Comparison of ENCODE assay signal across 13 cellular contexts in genomic region chr9:115115924-115116323, GRCh38. TPM values are rescaled to one million over a fixed set of nuclear protein-coding genes. Genes with fewer than 3 reads are reported as not detected.
DNase-seq lines count a peak whose midpoint lies in the region; ATAC-seq, FAIRE-seq and TF ChIP-seq lines count a peak whose summit lies in the region.
"Had no signal": no experiment of that assay in that cellular context is flagged by ENCODE, and none has a peak within 500 bp of the region (broad histone marks: within the 10 kb centered on the region; RNA-seq: fewer than 3 reads in every experiment).

No MANE protein-coding gene starts in this region.

- WGBS in ovary, 3 donors: 52 to 57% (median 53%) methylated on average over 1 of the region's 1 CpG

- H3K4me3 ChIP-seq in ovary: peak overlapping the region; percentile 37
- H3K4me3 ChIP-seq in naive thymus-derived CD4-positive, alpha-beta T cell (ENCODE audit: low read length): no peak overlapping the region
- H3K4me3 ChIP-seq: thyroid gland had no signal

- TF ChIP-seq POLR2A in ovary (IDR thresholded peaks at IDR 0.05): no peak

- POLR2A ChIA-PET in naive thymus-derived CD4-positive, alpha-beta T cell (lab: Charles Lee): no interaction called here

- intact Hi-C loops in ovary (cut with DNase I): no loop called here
- intact Hi-C loops in naive thymus-derived CD4-positive, alpha-beta T cell (cut with micrococcal nuclease): no loop called here

- no peak for TF ChIP-seq CTCF in ovary (IDR thresholded peaks at IDR 0.05)

- peaks cover 72 to 89% (median 74%) of the 10 kb centered on the region in 5 donors for H3K27me3 Mint-ChIP-seq in naive thymus-derived CD4-positive, alpha-beta T cell

- CTCF ChIA-PET in naive thymus-derived CD4-positive, alpha-beta T cell (lab: Charles Lee): no interaction called here

- no peaks in the 10 kb centered on the region for H3K27me3 ChIP-seq in ovary
- no peaks in the 10 kb centered on the region for H3K27me3 ChIP-seq in naive thymus-derived CD4-positive, alpha-beta T cell (ENCODE audit: control insufficient read depth in 2 of 2, insufficient read depth in 2 of 2, low read length in 2 of 2)

- no peaks in the 10 kb centered on the region for H3K9me3 ChIP-seq in ovary
- H3K9me3 ChIP-seq in naive thymus-derived CD4-positive, alpha-beta T cell (ENCODE audit: control insufficient read depth in 2 of 3, low read length in 3 of 3): no peaks in the 10 kb centered on the region
- H3K9me3 ChIP-seq: thyroid gland had no signal

- H3K27ac Mint-ChIP-seq in naive thymus-derived CD4-positive, alpha-beta T cell: no peak overlapping the region
- H3K27ac Mint-ChIP-seq: activated CD4-positive, alpha-beta memory T cell treated with anti-CD3 and anti-CD28 coated beads, Interleukin-2, amount 10 ng/mL, durations not matched to agents 7 days and 5 days had no signal

- H3K36me3 Mint-ChIP-seq in naive thymus-derived CD4-positive, alpha-beta T cell: no peaks in the 10 kb centered on the region

- DNase-seq in COLO829 (ENCODE audit: low spot score) (peak; percentile 45), OCI-M1 (lab: John Stamatoyannopoulos, UW) (peak; percentile 17), ovary (no peak), NCI-H2196 (lab: John Stamatoyannopoulos, UW; ENCODE audit: unreplicated experiment) (no peak), GM19239 (ENCODE audit: insufficient read length, low spot score) (no peak)
- no peak for DNase-seq in naive thymus-derived CD4-positive, alpha-beta T cell
- no peak for DNase-seq in effector CD8-positive, alpha-beta T cell (lab: John Stamatoyannopoulos, UW)
- DNase-seq: activated CD4-positive, alpha-beta memory T cell treated with anti-CD3 and anti-CD28 coated beads, Interleukin-2, amount 10 ng/mL, durations not matched to agents 7 days and 5 days; amygdala; SIG-M5; thyroid gland had no signal

- no peak overlapping the region for H3K27ac ChIP-seq in ovary
- no peak overlapping the region for H3K27ac ChIP-seq in naive thymus-derived CD4-positive, alpha-beta T cell (ENCODE audit: low read depth, low read length)
- H3K27ac ChIP-seq: thyroid gland had no signal

- peaks cover 2% of the 10 kb centered on the region for H3K4me1 ChIP-seq in ovary (ENCODE audit: insufficient read depth)
- H3K4me1 ChIP-seq in naive thymus-derived CD4-positive, alpha-beta T cell (ENCODE audit: control insufficient read depth in 2 of 2, insufficient read depth in 2 of 2, low read length in 2 of 2): peaks cover 0 to 3% of the 10 kb centered on the region in 2 donors

- ATAC-seq in esophagus mucosa: peak; percentile 64
- no peak for ATAC-seq in naive thymus-derived CD4-positive, alpha-beta T cell

- no peak overlapping the region for H3K4me3 Mint-ChIP-seq in naive thymus-derived CD4-positive, alpha-beta T cell
- H3K4me3 Mint-ChIP-seq: activated CD4-positive, alpha-beta memory T cell treated with anti-CD3 and anti-CD28 coated beads, Interleukin-2, amount 10 ng/mL, durations not matched to agents 7 days and 5 days had no signal

- H3K4me1 Mint-ChIP-seq in naive thymus-derived CD4-positive, alpha-beta T cell: peaks cover 0 to 3% (median 0%) of the 10 kb centered on the region in 7 donors
- H3K4me1 Mint-ChIP-seq: activated CD4-positive, alpha-beta memory T cell treated with anti-CD3 and anti-CD28 coated beads, Interleukin-2, amount 10 ng/mL, durations not matched to agents 7 days and 5 days had no signal

- H3K36me3 ChIP-seq in ovary: no peaks in the 10 kb centered on the region
- H3K36me3 ChIP-seq in naive thymus-derived CD4-positive, alpha-beta T cell (ENCODE audit: control insufficient read depth in 2 of 3, insufficient read depth in 3 of 3, low read length in 3 of 3): no peaks in the 10 kb centered on the region
- H3K36me3 ChIP-seq: thyroid gland had no signal

- FAIRE-seq in GM19239 (lab: Jason Lieb, UNC): no peak
- FAIRE-seq: D721Med had no signal

- no peak for TF ChIP-seq EP300 in ovary (IDR thresholded peaks at IDR 0.05)

- H3K9me3 Mint-ChIP-seq in naive thymus-derived CD4-positive, alpha-beta T cell: no peaks in the 10 kb centered on the region
- H3K9me3 Mint-ChIP-seq: activated CD4-positive, alpha-beta memory T cell treated with anti-CD3 and anti-CD28 coated beads, Interleukin-2, amount 10 ng/mL, durations not matched to agents 7 days and 5 days had no signal

RNA-seq across cellular contexts. Expression of gene TNC, which starts 2.0 kb away (rescaled TPM):
- 56.6 TPM for total RNA-seq in esophagus mucosa
- 10 to 100 TPM in 1 of 7 donors, 1 to 10 TPM in 6; 1.2 to 18.4 (median 1.9) TPM for total RNA-seq in ovary
- 100 to 1,000 TPM in 1 of 2 donors, 1 to 10 TPM in 1; 1.9 to 108 TPM for polyA plus RNA-seq in ovary
- total RNA-seq in naive thymus-derived CD4-positive, alpha-beta T cell: under 1 TPM in 1 of 5 experiments, not detected in 4; 0.22 TPM
- not detected for polyA plus RNA-seq in naive thymus-derived CD4-positive, alpha-beta T cell

Comparison
In these comparisons a context has a peak if more than half of its experiments do, and no peak if none do; other contexts are left out.
1. DNase-seq: peak in COLO829 (single experiment) and OCI-M1 (single experiment); none in ovary (0 of 5), NCI-H2196 (single experiment), naive thymus-derived CD4-positive, alpha-beta T cell (0 of 9), GM19239 (single experiment) and effector CD8-positive, alpha-beta T cell (single experiment).